3 cellular contexts compared by ENCODE assay signal in the genomic region with DNA sequence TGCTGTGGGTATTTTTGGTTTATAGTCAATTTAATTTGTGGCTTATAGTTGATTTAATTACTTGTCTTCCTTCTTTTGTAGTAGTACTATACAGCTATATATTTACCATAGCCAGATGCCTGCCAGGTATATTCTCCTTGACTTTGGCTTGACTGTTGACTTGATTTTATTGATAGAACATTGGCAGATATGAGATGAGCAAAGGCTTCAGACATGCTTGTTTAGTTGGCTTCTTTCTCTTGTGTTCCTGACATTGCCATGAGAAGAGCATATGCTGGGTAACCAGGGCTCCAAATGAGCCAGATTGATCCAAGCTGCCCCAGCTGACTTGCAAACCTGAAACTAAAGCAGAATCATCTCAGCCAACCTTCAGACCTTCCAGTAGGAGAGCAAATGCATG.
"Had no signal": no experiment of that assay in that cellular context is flagged by ENCODE, and none has a peak within 500 bp of the region (broad histone marks: within the 10 kb centered on the region; RNA-seq: fewer than 3 reads in every experiment).

No MANE protein-coding gene starts in this region.

- DNase-seq: GDM1, GF-D8 had no signal

- H3K4me3 ChIP-seq: GM12878 had no signal

- ATAC-seq: GM12878 had no signal
